Comparison of ENCODE assay signal across 9 cellular contexts in the genomic region with DNA sequence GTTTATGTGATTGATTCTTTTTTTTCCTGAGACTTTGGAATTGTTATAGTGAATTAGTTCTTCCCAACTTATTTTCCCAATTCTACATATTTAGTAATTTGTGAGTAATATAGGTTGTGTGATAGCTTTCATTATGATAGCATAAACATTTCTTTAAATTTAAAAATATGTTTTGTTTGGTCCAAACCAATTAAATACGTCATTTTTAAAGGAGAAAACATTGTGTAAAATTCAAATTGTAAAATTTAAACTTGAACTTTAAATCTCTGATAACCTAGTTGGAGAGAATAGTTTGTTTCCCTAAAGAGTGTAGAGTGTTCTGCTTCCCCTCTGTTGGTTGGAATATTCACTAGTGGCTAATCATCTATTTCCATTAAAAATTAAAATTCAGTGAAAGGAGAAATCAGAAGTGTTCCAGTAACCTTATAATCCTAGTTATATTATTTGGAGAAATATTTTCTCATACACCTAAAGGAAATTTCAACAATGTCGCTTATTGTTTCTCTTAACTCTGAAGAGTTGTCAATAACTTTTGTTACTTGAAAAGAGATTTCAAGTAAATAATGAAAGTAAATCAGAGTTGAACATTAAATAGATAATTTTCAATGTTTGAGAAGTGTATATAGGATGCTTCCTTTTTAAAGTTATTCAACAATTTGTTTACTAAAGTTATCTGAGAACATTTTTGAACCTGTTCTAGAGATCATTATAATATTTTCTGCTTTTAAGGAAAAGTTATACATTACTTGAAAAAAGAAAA. TPM values are rescaled to one million over a fixed set of nuclear protein-coding genes. Genes with fewer than 3 reads are reported as not detected.
DNase-seq lines count a peak whose midpoint lies in the region; ATAC-seq and TF ChIP-seq lines count a peak whose summit lies in the region.
"Had no signal": no experiment of that assay in that cellular context is flagged by ENCODE, and none has a peak within 500 bp of the region (broad histone marks: within the 10 kb centered on the region; RNA-seq: fewer than 3 reads in every experiment).

No MANE protein-coding gene starts in this region.

- H3K36me3 ChIP-seq in heart right ventricle (no peaks in the 10 kb centered on the region), uterus (no peaks in the 10 kb centered on the region)

- H3K9me3 Mint-ChIP-seq in memory B cell, result no peaks in the 10 kb centered on the region

- H3K4me3 ChIP-seq in heart right ventricle, result peak overlapping the region in 7 of 10 donors; percentile 66 to 94 (median 88)
- peak overlapping the region; percentile 70 for H3K4me3 ChIP-seq in astrocyte of the spinal cord (ENCODE audit: low read depth, low read length)
- peak overlapping the region in 1 of 2 donors; percentile 92 for H3K4me3 ChIP-seq in uterus

- H3K4me3 Mint-ChIP-seq in memory B cell, result peak overlapping the region; percentile 85

- in situ Hi-C loops in astrocyte of the spinal cord (cut with HindIII; ENCODE audit: low sequenced_read_pairs), result no loop called here

- H3K27me3 ChIP-seq in heart right ventricle, result no peaks in the 10 kb centered on the region
- H3K27me3 ChIP-seq in uterus, result no peaks in the 10 kb centered on the region

- no peaks in the 10 kb centered on the region for H3K9me3 ChIP-seq in heart right ventricle
- H3K9me3 ChIP-seq in uterus, result no peaks in the 10 kb centered on the region

- no peak for TF ChIP-seq POLR2A in uterus (IDR thresholded peaks at IDR 0.05)

- TF ChIP-seq CTCF in heart right ventricle (IDR thresholded peaks at IDR 0.05), result no peak
- TF ChIP-seq CTCF in astrocyte of the spinal cord (IDR thresholded peaks at IDR 0.05; ENCODE audit: low read depth, low read length), result no peak
- TF ChIP-seq CTCF in uterus (IDR thresholded peaks at IDR 0.05), result no peak

- H3K36me3 Mint-ChIP-seq in memory B cell, result no peaks in the 10 kb centered on the region

- ATAC-seq in heart right ventricle, result no peak
- ATAC-seq in Right ventricle myocardium inferior, result no peak
- ATAC-seq in memory B cell (ENCODE audit: low read depth), result no peak
- no peak for ATAC-seq in HG02981 (IDR thresholded peaks at IDR 0.05; ENCODE audit: unreplicated experiment)

- peak overlapping the region in 5 of 10 donors; percentile 97 to 99 (median 98) for H3K27ac ChIP-seq in heart right ventricle
- H3K27ac ChIP-seq in uterus, result peak overlapping the region; percentile 96 to 97

- no peak overlapping the region for H3K27ac Mint-ChIP-seq in memory B cell

- H3K4me1 ChIP-seq in heart right ventricle, result peaks cover 0 to 72% (median 58%) of the 10 kb centered on the region in 9 donors
- H3K4me1 ChIP-seq in uterus, result peaks cover 4 to 21% of the 10 kb centered on the region in 2 donors

- H3K27me3 Mint-ChIP-seq in memory B cell, result no peaks in the 10 kb centered on the region

- H3K4me1 Mint-ChIP-seq in memory B cell, result peaks cover 37% of the 10 kb centered on the region

- DNase-seq in heart right ventricle (no peak), Right ventricle myocardium inferior (ENCODE audit: missing footprints) (no peak), astrocyte of the spinal cord (ENCODE audit: low read depth, low spot score) (no peak), memory B cell (ENCODE audit: low spot score in 2 of 2) (no peak), uterus (no peak), medulla oblongata (ENCODE audit: extremely low spot score) (no peak)
- DNase-seq in effector CD8-positive, alpha-beta T cell (lab: John Stamatoyannopoulos, UW), result no peak
- DNase-seq: GF-D8 had no signal

- 36 to 39% methylated on average over 2 of the region's 2 CpGs for WGBS in heart right ventricle, 2 donors

- intact Hi-C loops in heart right ventricle (cut with DNase I) (loop anchor here in 5 of 10 donors (5.0 to 10.0 kb wide), 3 partner anchors 63 to 128 kb away; no protein-coding TSS in a partner anchor), Right ventricle myocardium inferior (cut with DNase I) (loop anchor here (5.0 kb wide), 2 partner anchors 48 to 137 kb away; no protein-coding TSS in a partner anchor), uterus (cut with DNase I; ENCODE audit: low total_unique reads) (no loop called here)

RNA-seq across cellular contexts. Expression of a gene that starts 2.9 kb away (rescaled TPM):
- total RNA-seq in heart right ventricle (10 to 100 TPM; 29.5 to 52.3 (median 44.8) TPM), Right ventricle myocardium inferior (35.4 TPM), uterus (100 to 1,000 TPM in 1 of 4 donors, 10 to 100 TPM in 3; 49.7 to 108 (median 72.4) TPM)
- polyA plus RNA-seq in heart right ventricle, result 10 to 100 TPM in 1 of 2 donors, 1 to 10 TPM in 1; 9.9 to 20.1 TPM
